Comparison of ENCODE assay signal across 4 cellular contexts in the genomic region with DNA sequence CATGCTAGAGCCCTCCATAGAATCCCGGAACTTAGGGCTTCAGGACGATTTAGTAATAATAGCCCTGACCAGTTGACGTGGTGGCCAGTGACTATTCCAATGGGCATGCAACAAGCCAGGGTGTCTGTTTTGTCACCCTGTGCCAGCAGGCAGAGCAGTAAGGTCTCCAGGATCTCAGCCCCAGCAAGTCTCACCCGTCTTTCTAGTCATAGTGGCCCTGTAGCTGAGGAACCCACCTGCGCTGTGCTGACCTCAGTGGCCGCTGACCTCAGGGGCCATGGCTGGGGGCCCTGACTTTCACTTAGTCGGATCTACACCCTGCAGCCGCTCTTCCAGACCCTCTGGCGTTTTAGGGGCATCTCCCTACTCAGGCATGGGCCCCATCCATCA. TPM values are rescaled to one million over a fixed set of nuclear protein-coding genes. Genes with fewer than 3 reads are reported as not detected.
"Had no signal": no experiment of that assay in that cellular context is flagged by ENCODE, and none has a peak within 500 bp of the region (broad histone marks: within the 10 kb centered on the region; RNA-seq: fewer than 3 reads in every experiment).

No MANE protein-coding gene starts in this region.

- H3K4me3 ChIP-seq: GM12878 had no signal

- DNase-seq: GDM1, GF-D8 had no signal

- ATAC-seq: GM12878 had no signal

RNA-seq across cellular contexts. Expression of a gene that starts 36.8 kb away (rescaled TPM):
- total RNA-seq: G401 had no signal
